ENCODE assay signal across 14 cellular contexts in the genomic region with DNA sequence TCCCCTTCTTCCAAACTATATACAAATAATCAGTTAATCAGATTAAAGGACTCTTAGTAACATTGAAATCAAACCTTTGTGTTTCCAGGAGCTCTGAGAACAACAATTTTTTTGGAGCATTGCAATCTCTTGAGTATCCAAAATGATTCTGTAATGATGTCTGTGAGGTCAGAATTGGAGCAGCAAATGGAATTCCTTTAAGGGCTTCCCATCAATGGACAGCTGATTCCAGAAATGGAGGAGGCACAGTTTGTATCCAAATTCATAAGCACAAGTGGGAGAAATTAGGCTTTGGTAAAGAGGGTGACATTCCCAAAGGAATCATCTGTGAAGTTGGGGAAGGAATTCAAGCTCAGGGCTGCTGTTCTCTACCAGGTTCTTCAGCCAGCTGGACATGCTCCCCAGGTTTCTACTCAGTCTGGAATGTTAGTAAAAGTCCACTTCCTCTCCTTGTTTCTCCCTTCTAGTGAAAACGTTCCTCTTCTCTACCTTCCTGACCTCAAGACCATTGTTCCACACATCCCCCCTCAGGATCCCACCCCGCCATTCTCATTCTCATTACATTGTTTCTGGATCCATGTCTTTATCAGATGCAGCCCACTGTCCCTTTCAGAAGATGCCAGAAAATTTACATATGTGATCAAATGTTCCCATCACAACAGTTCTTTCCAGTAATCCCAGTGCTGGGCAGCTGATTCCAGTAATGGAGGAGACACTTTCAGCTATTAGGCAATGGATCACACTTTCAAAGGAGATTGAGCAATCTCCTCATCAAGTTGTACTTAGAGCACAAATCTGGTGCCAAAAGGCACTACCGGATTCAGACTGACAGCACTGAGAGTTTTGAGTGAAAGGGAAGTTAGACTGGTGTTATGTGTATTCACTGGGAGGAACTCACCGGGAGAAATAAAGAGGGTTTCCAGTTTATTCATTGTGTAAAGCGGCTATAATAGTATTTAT.
DNase-seq lines count a peak whose midpoint lies in the region; ATAC-seq, FAIRE-seq and TF ChIP-seq lines count a peak whose summit lies in the region.
"Had no signal": no experiment of that assay in that cellular context is flagged by ENCODE, and none has a peak within 500 bp of the region (broad histone marks: within the 10 kb centered on the region; RNA-seq: fewer than 3 reads in every experiment).

No MANE protein-coding gene starts in this region.

- H3K27me3 Mint-ChIP-seq in astrocyte (ENCODE audit: low read depth, unreplicated experiment) = no peaks in the 10 kb centered on the region
- H3K27me3 Mint-ChIP-seq: activated T-cell treated with anti-CD3 and anti-CD28 coated beads, Interleukin-2, amount 50 U/mL, for 24 hours had no signal

- peaks cover 10% of the 10 kb centered on the region for H3K36me3 Mint-ChIP-seq in astrocyte (ENCODE audit: low read depth, unreplicated experiment)

- H3K27ac ChIP-seq in astrocyte (ENCODE audit: low read depth, low read length) (no peak overlapping the region), right atrium auricular region (peak overlapping the region; percentile 55 to 66), kidney (ENCODE audit: low read depth in 2 of 2, low read length in 2 of 2) (peak overlapping the region in 1 of 2 donors; percentile 8)
- H3K27ac ChIP-seq: BLaER1 had no signal

- peaks cover 15% of the 10 kb centered on the region for H3K4me1 ChIP-seq in astrocyte (ENCODE audit: insufficient read depth, low read length)
- peaks cover 0 to 72% of the 10 kb centered on the region in 2 donors for H3K4me1 ChIP-seq in right atrium auricular region
- H3K4me1 ChIP-seq in kidney (ENCODE audit: control insufficient read depth in 1 of 2, insufficient read depth in 1 of 2, low read depth in 1 of 2, low read length in 2 of 2) = no peaks in the 10 kb centered on the region
- H3K4me1 ChIP-seq: BLaER1 had no signal

- H4K20me1 ChIP-seq in astrocyte (ENCODE audit: insufficient read depth, low read length) = peaks cover 9% of the 10 kb centered on the region
- H4K20me1 ChIP-seq: BLaER1 had no signal

- peak; percentile 70 for FAIRE-seq in astrocyte (lab: Jason Lieb, UNC)
- FAIRE-seq in kidney (lab: Jason Lieb, UNC) = no peak
- FAIRE-seq: K562 had no signal

- intact Hi-C loops in kidney (cut with DNase I) = no loop called here

- H3K4me2 ChIP-seq in astrocyte (ENCODE audit: low read length) = no peak overlapping the region
- H3K4me2 ChIP-seq: BLaER1 had no signal

- H3K9me3 ChIP-seq in astrocyte (ENCODE audit: insufficient read depth, low read depth, low read length) (no peaks in the 10 kb centered on the region), right atrium auricular region (no peaks in the 10 kb centered on the region), kidney (ENCODE audit: control insufficient read depth in 1 of 2, low read length in 2 of 2) (no peaks in the 10 kb centered on the region)
- H3K9me3 ChIP-seq: BLaER1 had no signal

- H3K9ac ChIP-seq in astrocyte (ENCODE audit: low read length) = no peak overlapping the region
- no peak overlapping the region for H3K9ac ChIP-seq in kidney (ENCODE audit: low read length in 2 of 2)
- H3K9ac ChIP-seq: BLaER1 had no signal

- H3K27ac Mint-ChIP-seq in astrocyte (ENCODE audit: unreplicated experiment) = peak overlapping the region; percentile 2
- H3K27ac Mint-ChIP-seq: activated T-cell treated with anti-CD3 and anti-CD28 coated beads, Interleukin-2, amount 50 U/mL, for 24 hours had no signal

- no peak overlapping the region for H2AFZ ChIP-seq in astrocyte (ENCODE audit: low read depth, low read length)

- DNase-seq in HCEC 1CT = peak; percentile 35
- no peak for DNase-seq in astrocyte (ENCODE audit: low read depth)
- DNase-seq in right atrium auricular region (ENCODE audit: low spot score) = peak; percentile 74
- peak; percentile 73 for DNase-seq in skeletal muscle cell (ENCODE audit: low read depth)
- no peak for DNase-seq in inferior parietal cortex (ENCODE audit: extremely low spot score)
- no peak for DNase-seq in kidney
- DNase-seq: activated T-cell treated with anti-CD3 and anti-CD28 coated beads, Interleukin-2, amount 50 U/mL, for 24 hours; NCI-H774; stimulated activated CD8-positive, alpha-beta memory T cell treated with anti-CD3 and anti-CD28 coated beads, Interleukin-4, amount 100 ng/mL, for 48 hours; T-helper 9 cell had no signal

- H3K4me1 Mint-ChIP-seq in astrocyte (ENCODE audit: low read depth, unreplicated experiment) = peaks cover 37% of the 10 kb centered on the region

- H3K79me2 ChIP-seq in astrocyte (ENCODE audit: insufficient read depth, low read length) = peaks cover 21% of the 10 kb centered on the region

- H3K4me3 ChIP-seq in astrocyte (ENCODE audit: insufficient read depth, low read depth, low read length) = no peak overlapping the region
- H3K4me3 ChIP-seq in right atrium auricular region = no peak overlapping the region
- H3K4me3 ChIP-seq in skeletal muscle cell (ENCODE audit: low read depth, low read length) = no peak overlapping the region
- no peak overlapping the region for H3K4me3 ChIP-seq in kidney (ENCODE audit: low read length in 2 of 2)
- H3K4me3 ChIP-seq: BLaER1, K562 had no signal

- peak overlapping the region; percentile 15 for H3K4me3 Mint-ChIP-seq in astrocyte (ENCODE audit: unreplicated experiment)
- H3K4me3 Mint-ChIP-seq: activated T-cell treated with anti-CD3 and anti-CD28 coated beads, Interleukin-2, amount 50 U/mL, for 24 hours had no signal

- H3K9me3 Mint-ChIP-seq in astrocyte (ENCODE audit: unreplicated experiment) = no peaks in the 10 kb centered on the region
- H3K9me3 Mint-ChIP-seq: activated T-cell treated with anti-CD3 and anti-CD28 coated beads, Interleukin-2, amount 50 U/mL, for 24 hours had no signal

- H3K27me3 ChIP-seq in astrocyte (ENCODE audit: insufficient read depth, low read length) (no peaks in the 10 kb centered on the region), right atrium auricular region (no peaks in the 10 kb centered on the region)
- H3K27me3 ChIP-seq: BLaER1 had no signal

- no peak for TF ChIP-seq CTCF in astrocyte (IDR thresholded peaks at IDR 0.05; ENCODE audit: insufficient read depth, low read depth, low read length)
- no peak for TF ChIP-seq CTCF in right atrium auricular region (IDR thresholded peaks at IDR 0.05)
- TF ChIP-seq CTCF in kidney (IDR thresholded peaks at IDR 0.05; ENCODE audit: borderline replicate concordance, extremely low read depth, insufficient read depth) = no peak

- ATAC-seq in HG02798 (IDR thresholded peaks at IDR 0.05; ENCODE audit: poor library complexity, unreplicated experiment) (no peak), GM18867 (IDR thresholded peaks at IDR 0.05; ENCODE audit: unreplicated experiment) (no peak)
- ATAC-seq: K562 had no signal

- H3K36me3 ChIP-seq in astrocyte (ENCODE audit: insufficient read depth, low read length) (no peaks in the 10 kb centered on the region), right atrium auricular region (no peaks in the 10 kb centered on the region), kidney (ENCODE audit: control insufficient read depth in 1 of 2, insufficient read depth in 2 of 2, low read length in 2 of 2) (no peaks in the 10 kb centered on the region)
- H3K36me3 ChIP-seq: BLaER1 had no signal

Comparison
In these comparisons a context has a peak if more than half of its experiments do, and no peak if none do; other contexts are left out.
1. DNase-seq: peak in HCEC 1CT (single experiment), right atrium auricular region (single experiment) and skeletal muscle cell (single experiment); none in astrocyte (single experiment), inferior parietal cortex (single experiment) and kidney (single experiment).